Comparison of ENCODE assay signal across 1 cellular context in the genomic region with DNA sequence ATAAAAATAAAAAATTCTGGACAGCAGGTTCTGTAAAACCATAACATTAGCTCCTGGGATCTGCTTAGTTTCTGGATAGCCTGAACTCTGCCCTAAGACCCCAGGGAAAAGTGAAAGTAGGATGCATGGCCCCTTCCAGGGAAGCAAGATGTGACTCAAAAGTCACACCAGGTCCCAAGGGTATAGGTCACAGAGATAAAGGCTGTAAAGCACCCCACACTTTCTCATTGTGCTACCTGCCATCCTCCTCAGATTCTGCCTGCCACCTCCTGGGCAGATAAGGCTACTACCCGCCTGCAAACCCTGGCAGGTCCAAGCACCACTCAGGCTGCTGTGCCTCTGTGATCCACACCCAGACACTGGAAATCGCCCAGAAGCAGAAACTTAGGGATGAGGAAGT.
TF ChIP-seq lines count a peak whose summit lies in the region.

No MANE protein-coding gene starts in this region.

TF ChIP-seq in GM12878, 131 proteins besides CTCF, POLR2A, EP300 and RAD21 (continued from another document):
- TF ChIP-seq WRNIP1 (IDR thresholded peaks at IDR 0.05; ENCODE audit: borderline replicate concordance, low read depth, low read length) (0 out of 2 replicates have a peak, but pooled peaks have one; percentile 84), EED (IDR thresholded peaks at IDR 0.05; ENCODE audit: low read depth) (peak; percentile 95), IKZF1 (conservative IDR thresholded peaks at IDR 0.05) (peak; percentile 98), NRF1 (conservative IDR thresholded peaks at IDR 0.05; ENCODE audit: low read depth, low read length) (no peak), TARDBP (IDR thresholded peaks at IDR 0.05; ENCODE audit: borderline replicate concordance) (0 out of 2 replicates have a peak, but pooled peaks have one; percentile 34), SUZ12 (IDR thresholded peaks at IDR 0.05; ENCODE audit: unreplicated experiment) (no peak), PAX5 (IDR thresholded peaks at IDR 0.05; ENCODE audit: borderline replicate concordance, low read depth, low read length) (peak; percentile 58; the same call in 1 of the 2 replicates), KLF5 (IDR thresholded peaks at IDR 0.05; ENCODE audit: partially characterized antibody) (peak; percentile 49), ZBED1 (IDR thresholded peaks at IDR 0.05; ENCODE audit: borderline replicate concordance) (peak; percentile 53; the same call in 1 of the 2 replicates), RUNX3 (IDR thresholded peaks at IDR 0.05; ENCODE audit: low read length) (peak; percentile 45; the same call in 1 of the 2 replicates), NR2F1 (conservative IDR thresholded peaks at IDR 0.05) (peak; percentile 91), YY1 (IDR thresholded peaks at IDR 0.05; ENCODE audit: low read depth, low read length) (peak; percentile 81), ZSCAN29 (IDR thresholded peaks at IDR 0.05) (no peak), TBL1XR1 (IDR thresholded peaks at IDR 0.05; ENCODE audit: low read depth, low read length) (peak; percentile 48; the same call in 1 of the 2 replicates), MTA2 (IDR thresholded peaks at IDR 0.05; ENCODE audit: low read depth) (peak; percentile 65; the same call in 1 of the 2 replicates), RELA (IDR thresholded peaks at IDR 0.05; ENCODE audit: borderline replicate concordance, partially characterized antibody) (peak; percentile 53), SIX5 (IDR thresholded peaks at IDR 0.05; ENCODE audit: low read depth, low read length, severe bottlenecking) (no peak), BCL11A (IDR thresholded peaks at IDR 0.05; ENCODE audit: low read depth, low read length) (peak; percentile 64)
- TF ChIP-seq, protein P1, sequence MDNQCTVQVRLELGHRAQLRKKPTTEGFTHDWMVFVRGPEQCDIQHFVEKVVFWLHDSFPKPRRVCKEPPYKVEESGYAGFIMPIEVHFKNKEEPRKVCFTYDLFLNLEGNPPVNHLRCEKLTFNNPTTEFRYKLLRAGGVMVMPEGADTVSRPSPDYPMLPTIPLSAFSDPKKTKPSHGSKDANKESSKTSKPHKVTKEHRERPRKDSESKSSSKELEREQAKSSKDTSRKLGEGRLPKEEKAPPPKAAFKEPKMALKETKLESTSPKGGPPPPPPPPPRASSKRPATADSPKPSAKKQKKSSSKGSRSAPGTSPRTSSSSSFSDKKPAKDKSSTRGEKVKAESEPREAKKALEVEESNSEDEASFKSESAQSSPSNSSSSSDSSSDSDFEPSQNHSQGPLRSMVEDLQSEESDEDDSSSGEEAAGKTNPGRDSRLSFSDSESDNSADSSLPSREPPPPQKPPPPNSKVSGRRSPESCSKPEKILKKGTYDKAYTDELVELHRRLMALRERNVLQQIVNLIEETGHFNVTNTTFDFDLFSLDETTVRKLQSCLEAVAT (IDR thresholded peaks at IDR 0.05): peak; percentile 53; the same call in 1 of the 2 replicates
- TF ChIP-seq, protein P2, sequence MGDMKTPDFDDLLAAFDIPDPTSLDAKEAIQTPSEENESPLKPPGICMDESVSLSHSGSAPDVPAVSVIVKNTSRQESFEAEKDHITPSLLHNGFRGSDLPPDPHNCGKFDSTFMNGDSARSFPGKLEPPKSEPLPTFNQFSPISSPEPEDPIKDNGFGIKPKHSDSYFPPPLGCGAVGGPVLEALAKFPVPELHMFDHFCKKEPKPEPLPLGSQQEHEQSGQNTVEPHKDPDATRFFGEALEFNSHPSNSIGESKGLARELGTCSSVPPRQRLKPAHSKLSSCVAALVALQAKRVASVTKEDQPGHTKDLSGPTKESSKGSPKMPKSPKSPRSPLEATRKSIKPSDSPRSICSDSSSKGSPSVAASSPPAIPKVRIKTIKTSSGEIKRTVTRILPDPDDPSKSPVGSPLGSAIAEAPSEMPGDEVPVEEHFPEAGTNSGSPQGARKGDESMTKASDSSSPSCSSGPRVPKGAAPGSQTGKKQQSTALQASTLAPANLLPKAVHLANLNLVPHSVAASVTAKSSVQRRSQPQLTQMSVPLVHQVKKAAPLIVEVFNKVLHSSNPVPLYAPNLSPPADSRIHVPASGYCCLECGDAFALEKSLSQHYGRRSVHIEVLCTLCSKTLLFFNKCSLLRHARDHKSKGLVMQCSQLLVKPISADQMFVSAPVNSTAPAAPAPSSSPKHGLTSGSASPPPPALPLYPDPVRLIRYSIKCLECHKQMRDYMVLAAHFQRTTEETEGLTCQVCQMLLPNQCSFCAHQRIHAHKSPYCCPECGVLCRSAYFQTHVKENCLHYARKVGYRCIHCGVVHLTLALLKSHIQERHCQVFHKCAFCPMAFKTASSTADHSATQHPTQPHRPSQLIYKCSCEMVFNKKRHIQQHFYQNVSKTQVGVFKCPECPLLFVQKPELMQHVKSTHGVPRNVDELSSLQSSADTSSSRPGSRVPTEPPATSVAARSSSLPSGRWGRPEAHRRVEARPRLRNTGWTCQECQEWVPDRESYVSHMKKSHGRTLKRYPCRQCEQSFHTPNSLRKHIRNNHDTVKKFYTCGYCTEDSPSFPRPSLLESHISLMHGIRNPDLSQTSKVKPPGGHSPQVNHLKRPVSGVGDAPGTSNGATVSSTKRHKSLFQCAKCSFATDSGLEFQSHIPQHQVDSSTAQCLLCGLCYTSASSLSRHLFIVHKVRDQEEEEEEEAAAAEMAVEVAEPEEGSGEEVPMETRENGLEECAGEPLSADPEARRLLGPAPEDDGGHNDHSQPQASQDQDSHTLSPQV (IDR thresholded peaks at IDR 0.05): peak; percentile 66; the same call in 1 of the 2 replicates
- TF ChIP-seq, protein P3, sequence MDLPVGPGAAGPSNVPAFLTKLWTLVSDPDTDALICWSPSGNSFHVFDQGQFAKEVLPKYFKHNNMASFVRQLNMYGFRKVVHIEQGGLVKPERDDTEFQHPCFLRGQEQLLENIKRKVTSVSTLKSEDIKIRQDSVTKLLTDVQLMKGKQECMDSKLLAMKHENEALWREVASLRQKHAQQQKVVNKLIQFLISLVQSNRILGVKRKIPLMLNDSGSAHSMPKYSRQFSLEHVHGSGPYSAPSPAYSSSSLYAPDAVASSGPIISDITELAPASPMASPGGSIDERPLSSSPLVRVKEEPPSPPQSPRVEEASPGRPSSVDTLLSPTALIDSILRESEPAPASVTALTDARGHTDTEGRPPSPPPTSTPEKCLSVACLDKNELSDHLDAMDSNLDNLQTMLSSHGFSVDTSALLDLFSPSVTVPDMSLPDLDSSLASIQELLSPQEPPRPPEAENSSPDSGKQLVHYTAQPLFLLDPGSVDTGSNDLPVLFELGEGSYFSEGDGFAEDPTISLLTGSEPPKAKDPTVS (IDR thresholded peaks at IDR 0.05; ENCODE audit: low read depth, low read length): no peak
